Comparison of ENCODE assay signal across 8 cellular contexts in the genomic region with DNA sequence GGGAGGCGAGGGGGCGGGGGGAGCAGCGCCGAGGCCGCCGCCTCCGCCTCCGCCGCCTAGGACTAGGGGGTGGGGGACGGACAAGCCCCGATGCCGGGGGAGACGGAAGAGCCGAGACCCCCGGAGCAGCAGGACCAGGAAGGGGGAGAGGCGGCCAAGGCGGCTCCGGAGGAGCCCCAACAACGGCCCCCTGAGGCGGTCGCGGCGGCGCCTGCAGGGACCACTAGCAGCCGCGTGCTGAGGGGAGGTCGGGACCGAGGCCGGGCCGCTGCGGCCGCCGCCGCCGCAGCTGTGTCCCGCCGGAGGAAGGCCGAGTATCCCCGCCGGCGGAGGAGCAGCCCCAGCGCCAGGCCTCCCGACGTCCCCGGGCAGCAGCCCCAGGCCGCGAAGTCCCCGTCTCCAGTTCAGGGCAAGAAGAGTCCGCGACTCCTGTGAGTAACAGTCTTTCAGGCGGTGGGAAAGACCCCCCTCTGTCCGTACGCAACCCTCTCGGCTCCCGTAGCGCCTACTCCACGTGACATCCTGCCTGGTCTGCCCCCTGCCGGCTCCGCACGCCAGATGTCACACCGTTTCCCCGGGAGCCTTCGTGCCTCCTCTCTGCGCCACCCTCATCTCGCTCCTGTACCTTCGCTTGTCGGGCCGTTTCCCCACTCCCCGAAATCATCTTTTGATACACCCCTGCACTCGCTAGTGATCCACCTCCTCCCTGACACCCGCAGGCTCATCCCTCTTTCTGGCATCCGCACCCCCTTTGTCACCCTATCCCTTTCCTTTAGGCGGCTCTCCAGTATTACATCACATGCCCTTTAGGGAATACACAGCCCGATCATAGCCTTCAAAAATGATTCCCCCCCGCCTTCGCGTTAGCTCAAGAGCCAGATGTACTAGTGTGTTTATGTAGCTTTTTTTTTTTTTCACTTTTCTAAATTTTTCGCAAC. TPM values are rescaled to one million over a fixed set of nuclear protein-coding genes. Genes with fewer than 3 reads are reported as not detected.
DNase-seq lines count a peak whose midpoint lies in the region; ATAC-seq and TF ChIP-seq lines count a peak whose summit lies in the region.

No MANE protein-coding gene starts in this region.

- peak overlapping the region; percentile 89 for H2AFZ ChIP-seq in parathyroid adenoma

- ATAC-seq in HG02678 (IDR thresholded peaks at IDR 0.05; ENCODE audit: unreplicated experiment): peak; percentile 42

- TF ChIP-seq CTCF in GM12865 (IDR thresholded peaks at IDR 0.05; ENCODE audit: insufficient read depth, low read depth, low read length, missing control alignments) (peak; percentile 90), cardiac muscle cell (IDR thresholded peaks at IDR 0.05; ENCODE audit: low read depth, low read length) (peak; percentile 82), parathyroid adenoma (IDR thresholded peaks at IDR 0.05) (peak; percentile 61), tibial nerve (IDR thresholded peaks at IDR 0.05) (peak; percentile 78 to 98 (median 84))

- TF ChIP-seq EP300 in tibial nerve (IDR thresholded peaks at IDR 0.05): peak; percentile 58 to 98

- TF ChIP-seq POLR2A in tibial nerve (IDR thresholded peaks at IDR 0.05): peak; percentile 60 to 61

- H3K4me3 ChIP-seq in GM12865 (ENCODE audit: low read depth, low read length) (peak overlapping the region; percentile 93), cardiac muscle cell (peak overlapping the region; percentile 78), parathyroid adenoma (ENCODE audit: low read depth, low read length) (peak overlapping the region; percentile 88), tibial nerve (peak overlapping the region; percentile 88 to 100 (median 98))

- H3K9ac ChIP-seq in parathyroid adenoma: peak overlapping the region; percentile 94

- peak overlapping the region; percentile 71 for H3K4me2 ChIP-seq in parathyroid adenoma (ENCODE audit: low read length)

- DNase-seq in GM12865 (ENCODE audit: low read depth): peak; percentile 95
- peak; percentile 83 for DNase-seq in NCI-H1105 treated with DMSO at 0.1 percent for 48 hours (lab: John Stamatoyannopoulos, UW)
- peak; percentile 77 for DNase-seq in SKM-1 treated with dmso at 0.1 percent for 144 hours (lab: John Stamatoyannopoulos, UW; ENCODE audit: unreplicated experiment)
- DNase-seq in activated naive CD8-positive, alpha-beta T cell treated with anti-CD3 and anti-CD28 coated beads, Interleukin-2, amount 50 U/mL, for 16 hours (ENCODE audit: low read depth, low spot score): peak; percentile 89
- DNase-seq in cardiac muscle cell (ENCODE audit: low read depth in 1 of 2, low spot score in 1 of 2): peak; percentile 94
- peak; percentile 86 to 96 for DNase-seq in tibial nerve (ENCODE audit: low spot score in 2 of 2)

- no peaks in the 10 kb centered on the region for H3K36me3 ChIP-seq in cardiac muscle cell
- no peaks in the 10 kb centered on the region for H3K36me3 ChIP-seq in parathyroid adenoma (ENCODE audit: control insufficient read depth, insufficient read depth, low read length)
- H3K36me3 ChIP-seq in tibial nerve: no peaks in the 10 kb centered on the region

- peaks cover 14% of the 10 kb centered on the region for H3K79me2 ChIP-seq in parathyroid adenoma

- H3K4me1 ChIP-seq in cardiac muscle cell (ENCODE audit: low read depth): peaks cover 8% of the 10 kb centered on the region
- H3K4me1 ChIP-seq in parathyroid adenoma: no peaks in the 10 kb centered on the region
- H3K4me1 ChIP-seq in tibial nerve: peaks cover 0 to 72% (median 49%) of the 10 kb centered on the region in 4 donors

- WGBS in tibial nerve, 2 donors: 0 to 1% methylated on average over 40 to 48 of the region's 78 CpGs

- H3K27ac ChIP-seq in cardiac muscle cell: peak overlapping the region; percentile 100
- H3K27ac ChIP-seq in parathyroid adenoma: peak overlapping the region; percentile 95
- peak overlapping the region; percentile 99 to 100 (median 100) for H3K27ac ChIP-seq in tibial nerve

- no peaks in the 10 kb centered on the region for H3K9me3 ChIP-seq in cardiac muscle cell (ENCODE audit: low read depth)
- no peaks in the 10 kb centered on the region for H3K9me3 ChIP-seq in parathyroid adenoma (ENCODE audit: control insufficient read depth, low read length)
- no peaks in the 10 kb centered on the region for H3K9me3 ChIP-seq in tibial nerve

- H3K27me3 ChIP-seq in cardiac muscle cell (no peaks in the 10 kb centered on the region), parathyroid adenoma (ENCODE audit: control insufficient read depth, insufficient read depth, low read length) (no peaks in the 10 kb centered on the region), tibial nerve (no peaks in the 10 kb centered on the region)

RNA-seq across cellular contexts. Expression of gene ZFP91, which starts 0.6 kb away (rescaled TPM):
- total RNA-seq in cardiac muscle cell (17.3 and 22.6 TPM in 2 replicates), tibial nerve (10 to 100 TPM; 45.0 to 47.7 (median 47.2) TPM)
- polyA plus RNA-seq in cardiac muscle cell: 12.3 and 19.6 TPM in 2 replicates

RNA-seq across cellular contexts. Expression of gene LPXN, which starts 3.8 kb away (rescaled TPM):
- 3.5 and 4.1 TPM in 2 replicates for total RNA-seq in cardiac muscle cell
- 3.0 TPM in 2 replicates for polyA plus RNA-seq in cardiac muscle cell
- 10 to 100 TPM; 10.3 to 13.2 (median 11.9) TPM for total RNA-seq in tibial nerve

RNA-seq across cellular contexts. Expression of gene CNTF, which starts 43.0 kb away (rescaled TPM):
- total RNA-seq in cardiac muscle cell: 0.33 and 0.63 TPM in 2 replicates
- 0.23 TPM in 1 of 2 replicates, not detected in the other for polyA plus RNA-seq in cardiac muscle cell
- total RNA-seq in tibial nerve: 100 to 1,000 TPM in 3 of 4 donors, 10 to 100 TPM in 1; 53.7 to 342 (median 305) TPM

Comparison
In these comparisons a context has a peak if more than half of its experiments do, and no peak if none do; other contexts are left out.
1. Peak in every context shown above with its lines: DNase-seq, ATAC-seq, H3K4me3 ChIP-seq and H3K27ac ChIP-seq.
2. RNA of gene CNTF, which starts 43.0 kb away (total RNA-seq): 53.7 to 342 TPM in tibial nerve; 0.33 to 0.63 TPM in cardiac muscle cell; every median in the first group is over 10 times any median in the second.